2 cellular contexts compared by ENCODE assay signal in genomic region chr12:106126441-106127288, GRCh38.
TF ChIP-seq lines count a peak whose summit lies in the region.

No MANE protein-coding gene starts in this region.

TF ChIP-seq in A549, 52 proteins besides CTCF, POLR2A, EP300 and RAD21 (continued from another document):
- no peak for TF ChIP-seq TFCP2L1 (CRISPR knock-in tag; IDR thresholded peaks at IDR 0.05)
- TF ChIP-seq CBX8 (IDR thresholded peaks at IDR 0.05) = no peak
- no peak for TF ChIP-seq HOXB13 (CRISPR knock-in tag; IDR thresholded peaks at IDR 0.05; ENCODE audit: low read depth)
- peak; percentile 76 for TF ChIP-seq FOSL2 (IDR thresholded peaks at IDR 0.05)
- TF ChIP-seq FOSL2 (CRISPR knock-in tag; IDR thresholded peaks at IDR 0.05) = peak; percentile 92
- TF ChIP-seq HDAC2 (IDR thresholded peaks at IDR 0.05) = peak; percentile 99
- peak; percentile 31; the same call in 1 of the 3 replicates for TF ChIP-seq SMC3 (IDR thresholded peaks at IDR 0.05)
- no peak for TF ChIP-seq BHLHE40 (IDR thresholded peaks at IDR 0.05; ENCODE audit: low read depth, low read length)
- TF ChIP-seq HES2 (IDR thresholded peaks at IDR 0.05) = no peak
- peak; percentile 67 to 87; a peak in 4 of 5 replicates for TF ChIP-seq JUN (IDR thresholded peaks at IDR 0.05)
- TF ChIP-seq GATA3 (IDR thresholded peaks at IDR 0.05; ENCODE audit: borderline replicate concordance) = peak; percentile 88
- TF ChIP-seq MAX (IDR thresholded peaks at IDR 0.05) = peak; percentile 62
- TF ChIP-seq BCL3 (IDR thresholded peaks at IDR 0.05) = 0 out of 3 replicates have a peak, but pooled peaks have one; percentile 59
- TF ChIP-seq RARB (CRISPR knock-in tag; IDR thresholded peaks at IDR 0.05) = no peak
- 0 out of 2 replicates have a peak, but pooled peaks have one; percentile 71 for TF ChIP-seq RCOR1 (IDR thresholded peaks at IDR 0.05; ENCODE audit: low read depth, low read length)
- TF ChIP-seq HEYL (CRISPR knock-in tag; IDR thresholded peaks at IDR 0.05) = peak; percentile 61; the same call in 1 of the 2 replicates
- no peak for TF ChIP-seq ZFP36 (IDR thresholded peaks at IDR 0.05; ENCODE audit: borderline replicate concordance, partially characterized antibody)
- TF ChIP-seq JUNB (IDR thresholded peaks at IDR 0.05) = peak; percentile 86
- peak; percentile 100 for TF ChIP-seq KDM1A (IDR thresholded peaks at IDR 0.05; ENCODE audit: low read depth)
- peak; percentile 76 for TF ChIP-seq ZSCAN20 (CRISPR knock-in tag; IDR thresholded peaks at IDR 0.05)
- TF ChIP-seq NFE2L2 (conservative IDR thresholded peaks at IDR 0.05; ENCODE audit: low read length) = peak; percentile 66
- peak; percentile 50 to 80 for TF ChIP-seq CEBPB (IDR thresholded peaks at IDR 0.05)
- no peak for TF ChIP-seq FOSB (CRISPR knock-in tag; IDR thresholded peaks at IDR 0.05)
- TF ChIP-seq USF2 (IDR thresholded peaks at IDR 0.05) = peak; percentile 54; the same call in 1 of the 2 replicates
- no peak for TF ChIP-seq ZNF302 (CRISPR knock-in tag; IDR thresholded peaks at IDR 0.05)
- peak; percentile 94 for TF ChIP-seq MAFK (IDR thresholded peaks at IDR 0.05; ENCODE audit: partially characterized antibody)
- TF ChIP-seq PBX3 (IDR thresholded peaks at IDR 0.05) = peak; percentile 62
- no peak for TF ChIP-seq CBX2 (IDR thresholded peaks at IDR 0.05; ENCODE audit: borderline replicate concordance, low read depth)
- no peak for TF ChIP-seq ZC3H11A (IDR thresholded peaks at IDR 0.05)

TF ChIP-seq in H1, 55 proteins besides CTCF, POLR2A, EP300 and RAD21:
- TF ChIP-seq USF2 (IDR thresholded peaks at IDR 0.05; ENCODE audit: low read length) (no peak), KDM1A (IDR thresholded peaks at IDR 0.05; ENCODE audit: borderline replicate concordance, low read length) (0 out of 2 replicates have a peak, but pooled peaks have one; percentile 65), KDM5A (IDR thresholded peaks at IDR 0.05; ENCODE audit: low read length) (no peak), YY1 (IDR thresholded peaks at IDR 0.05; ENCODE audit: low read depth, low read length) (no peak)
